Comparison of ENCODE assay signal across 37 cellular contexts in genomic region chr13:26816876-26817275, GRCh38. TPM values are rescaled to one million over a fixed set of nuclear protein-coding genes. Genes with fewer than 3 reads are reported as not detected.
"Had no signal": no experiment of that assay in that cellular context is flagged by ENCODE, and none has a peak within 500 bp of the region (broad histone marks: within the 10 kb centered on the region; RNA-seq: fewer than 3 reads in every experiment).

No MANE protein-coding gene starts in this region.

- ATAC-seq: activated CD8-positive, alpha-beta memory T cell treated with anti-CD3 and anti-CD28 coated beads, Interleukin-2, amount 10 ng/mL, durations not matched to agents 7 days and 5 days; activated naive CD8-positive, alpha-beta T cell treated with anti-CD3 and anti-CD28 coated beads, Interleukin-2, amount 50 U/mL, for 24 hours; PC-3; SK-N-SH treated with all-trans-retinoic acid at 6 μM for 48 hours had no signal

- H3K4me1 Mint-ChIP-seq: activated B cell treated with CpG ODN at 0.5 μM for 24 hours; activated CD4-positive, alpha-beta memory T cell treated with anti-CD3 and anti-CD28 coated beads, Interleukin-2, amount 10 ng/mL, durations not matched to agents 7 days and 5 days; activated CD8-positive, alpha-beta memory T cell treated with anti-CD3 and anti-CD28 coated beads, Interleukin-2, amount 10 ng/mL, durations not matched to agents 7 days and 5 days; activated naive CD4-positive, alpha-beta T cell treated with anti-CD3 and anti-CD28 coated beads, Interleukin-2, amount 10 ng/mL, durations not matched to agents 7 days and 5 days; activated naive CD8-positive, alpha-beta T cell treated with anti-CD3 and anti-CD28 coated beads, Interleukin-2, amount 50 U/mL, for 24 hours; central memory CD8-positive, alpha-beta T cell had no signal

- H3K27ac Mint-ChIP-seq: activated B cell treated with CpG ODN at 0.5 μM for 24 hours; activated CD4-positive, alpha-beta memory T cell treated with anti-CD3 and anti-CD28 coated beads, Interleukin-2, amount 10 ng/mL, durations not matched to agents 7 days and 5 days; activated CD8-positive, alpha-beta memory T cell treated with anti-CD3 and anti-CD28 coated beads, Interleukin-2, amount 10 ng/mL, durations not matched to agents 7 days and 5 days; activated naive CD4-positive, alpha-beta T cell treated with anti-CD3 and anti-CD28 coated beads, Interleukin-2, amount 10 ng/mL, durations not matched to agents 7 days and 5 days; activated naive CD8-positive, alpha-beta T cell; activated naive CD8-positive, alpha-beta T cell treated with anti-CD3 and anti-CD28 coated beads, Interleukin-2, amount 50 U/mL, for 24 hours had no signal

- H3K4me1 ChIP-seq: Peyer's patch had no signal

- H3K27ac ChIP-seq: brain microvascular endothelial cell, cardiac muscle cell, KMS-11, Peyer's patch, VCaP had no signal

- H3K4me2 ChIP-seq: KMS-11 had no signal

- H3K27me3 Mint-ChIP-seq: activated naive CD8-positive, alpha-beta T cell treated with anti-CD3 and anti-CD28 coated beads, Interleukin-2, amount 50 U/mL, for 24 hours had no signal

- H3K9ac ChIP-seq: KMS-11 had no signal

- H3K27me3 ChIP-seq: brain microvascular endothelial cell, cardiac muscle cell, Peyer's patch had no signal

- H3K36me3 ChIP-seq: brain microvascular endothelial cell, cardiac muscle cell, Peyer's patch had no signal

- H3K4me3 Mint-ChIP-seq: activated B cell treated with CpG ODN at 0.5 μM for 24 hours; activated CD4-positive, alpha-beta memory T cell treated with anti-CD3 and anti-CD28 coated beads, Interleukin-2, amount 10 ng/mL, durations not matched to agents 7 days and 5 days; activated CD8-positive, alpha-beta memory T cell treated with anti-CD3 and anti-CD28 coated beads, Interleukin-2, amount 10 ng/mL, durations not matched to agents 7 days and 5 days; activated naive CD4-positive, alpha-beta T cell treated with anti-CD3 and anti-CD28 coated beads, Interleukin-2, amount 10 ng/mL, durations not matched to agents 7 days and 5 days; activated naive CD8-positive, alpha-beta T cell; activated naive CD8-positive, alpha-beta T cell treated with anti-CD3 and anti-CD28 coated beads, Interleukin-2, amount 50 U/mL, for 24 hours; central memory CD8-positive, alpha-beta T cell had no signal

- H3K36me3 Mint-ChIP-seq: activated CD8-positive, alpha-beta memory T cell treated with anti-CD3 and anti-CD28 coated beads, Interleukin-2, amount 10 ng/mL, durations not matched to agents 7 days and 5 days; activated naive CD4-positive, alpha-beta T cell treated with anti-CD3 and anti-CD28 coated beads, Interleukin-2, amount 10 ng/mL, durations not matched to agents 7 days and 5 days; activated naive CD8-positive, alpha-beta T cell had no signal

- H3K9me3 Mint-ChIP-seq: activated B cell treated with CpG ODN at 0.5 μM for 24 hours; activated CD4-positive, alpha-beta memory T cell treated with anti-CD3 and anti-CD28 coated beads, Interleukin-2, amount 10 ng/mL, durations not matched to agents 7 days and 5 days; activated naive CD4-positive, alpha-beta T cell treated with anti-CD3 and anti-CD28 coated beads, Interleukin-2, amount 10 ng/mL, durations not matched to agents 7 days and 5 days; activated naive CD8-positive, alpha-beta T cell treated with anti-CD3 and anti-CD28 coated beads, Interleukin-2, amount 50 U/mL, for 24 hours; central memory CD8-positive, alpha-beta T cell had no signal

- H3K4me3 ChIP-seq: cardiac muscle cell, Peyer's patch had no signal

- DNase-seq: activated B cell treated with CpG ODN at 0.5 μM for 24 hours; activated CD4-positive, alpha-beta memory T cell treated with anti-CD3 and anti-CD28 coated beads, Interleukin-2, amount 10 ng/mL, durations not matched to agents 7 days and 5 days; activated CD4-positive, alpha-beta T cell treated with anti-CD3 and anti-CD28 coated beads for 48 hours; activated CD4-positive, CD25-positive, alpha-beta regulatory T cell treated with anti-CD3 and anti-CD28 coated beads, Interleukin-2, amount 50 U/mL, for 72 hours; activated CD8-positive, alpha-beta memory T cell treated with anti-CD3 and anti-CD28 coated beads for 24 hours; activated CD8-positive, alpha-beta memory T cell treated with anti-CD3 and anti-CD28 coated beads, Interleukin-2, amount 10 ng/mL, durations not matched to agents 7 days and 5 days; activated CD8-positive, alpha-beta memory T cell treated with anti-CD3 and anti-CD28 coated beads, Interleukin-2, amount 50 U/mL, for 48 hours; activated effector memory CD4-positive, alpha-beta T cell treated with Interleukin-2 at 50 U/mL for 16 hours; activated naive CD4-positive, alpha-beta T cell treated with anti-CD3 and anti-CD28 coated beads, Interleukin-2, amount 10 ng/mL, durations not matched to agents 7 days and 5 days; activated naive CD8-positive, alpha-beta T cell treated with anti-CD3 and anti-CD28 coated beads, Interleukin-2, amount 50 U/mL, for 24 hours; activated T-cell treated with anti-CD3 and anti-CD28 coated beads, Interleukin-2, amount 50 U/mL, for 48 hours; amniotic stem cell; aorta; brain microvascular endothelial cell; NCI-H1105; NCI-H1417 treated with DMSO at 0.1 percent for 48 hours; NCI-H1694; NCI-H1930; NCI-H2081 treated with DMSO at 0.1 percent for 48 hours; NCI-H510A; NCI-H526; NCI-H748 treated with DMSO at 0.1 percent for 48 hours; NK-92 treated with Interleukin-12 subunit alpha and Interleukin-12 subunit beta, amount 100 ng/mL, for 24 hours; PC-3; Peyer's patch; SIG-M5; T-helper 1 cell; T-helper 2 cell; T-helper 9 cell had no signal

- H3K9me3 ChIP-seq: Peyer's patch had no signal

RNA-seq across cellular contexts. Expression of gene GPR12, which starts 56.3 kb away (rescaled TPM):
- total RNA-seq: activated B cell treated with CpG ODN at 0.5 μM for 24 hours; activated CD4-positive, alpha-beta memory T cell treated with anti-CD3 and anti-CD28 coated beads, Interleukin-2, amount 10 ng/mL, durations not matched to agents 7 days and 5 days; activated CD8-positive, alpha-beta memory T cell treated with anti-CD3 and anti-CD28 coated beads, Interleukin-2, amount 10 ng/mL, durations not matched to agents 7 days and 5 days; cardiac muscle cell; MCF 10A; PC-3; Peyer's patch; SK-MEL-5 had no signal
- polyA plus RNA-seq: aorta, cardiac muscle cell had no signal
